21 cellular contexts compared by ENCODE assay signal in genomic region chr7:39958038-39958437, GRCh38. TPM values are rescaled to one million over a fixed set of nuclear protein-coding genes. Genes with fewer than 3 reads are reported as not detected.
A peak's percentile ranks its signal among the peaks of the same experiment; 100 is the strongest.
DNase-seq lines count a peak whose midpoint lies in the region; ATAC-seq and TF ChIP-seq lines count a peak whose summit lies in the region.
"Had no signal": no experiment of that assay in that cellular context is flagged by ENCODE, and none has a peak within 500 bp of the region (broad histone marks: within the 10 kb centered on the region; RNA-seq: fewer than 3 reads in every experiment).

No MANE protein-coding gene starts in this region.

- intact Hi-C loops in natural killer cell (cut with micrococcal nuclease) = no loop called here

- H3K27ac ChIP-seq in SU-DHL-6 (ENCODE audit: low read depth, low read length) = no peak overlapping the region
- H3K27ac ChIP-seq: C4-2B, left lung, right lobe of liver had no signal

- DNase-seq in natural killer cell (no peak), chondrocyte (ENCODE audit: low spot score) (no peak)
- DNase-seq in natural killer cell treated with Interleukin-12 subunit alpha and Interleukin-12 subunit beta and Interleukin-15 and Interleukin-18, amount 100 ng/mL, for 72 hours (ENCODE audit: low spot score) = no peak
- DNase-seq: activated CD4-positive, alpha-beta T cell treated with anti-CD3 and anti-CD28 coated beads, Interleukin-2, amount 50 U/mL, for 4 hours; activated naive CD4-positive, alpha-beta T cell treated with anti-CD3 and anti-CD28 coated beads for 36 hours; DMS79; left lung; MG63; NCI-H2029; NCI-H510A; OCI-M1; right lobe of liver; SHP77; stimulated activated naive CD4-positive, alpha-beta T cell treated with Interleukin-2 at 50 U/mL for 16 hours had no signal

- peak overlapping the region; percentile 30 for H3K4me3 ChIP-seq in SU-DHL-6 (ENCODE audit: insufficient read depth, low read length, poor library complexity, severe bottlenecking)
- H3K4me3 ChIP-seq: left lung, MG63, right lobe of liver had no signal

- TF ChIP-seq CTCF in natural killer cell (IDR thresholded peaks at IDR 0.05) = no peak
- no peak for TF ChIP-seq CTCF in SU-DHL-6 (IDR thresholded peaks at IDR 0.05; ENCODE audit: insufficient read depth, low read length, poor library complexity, severe bottlenecking)
- TF ChIP-seq CTCF in chondrocyte (IDR thresholded peaks at IDR 0.05) = no peak

- H3K36me3 Mint-ChIP-seq in natural killer cell = no peaks in the 10 kb centered on the region
- H3K36me3 Mint-ChIP-seq in natural killer cell treated with Interleukin-12 subunit alpha and Interleukin-12 subunit beta and Interleukin-15 and Interleukin-18, amount 100 ng/mL, for 72 hours = no peaks in the 10 kb centered on the region
- H3K36me3 Mint-ChIP-seq in stimulated activated memory B cell treated with anti-CD40 and anti-IgM and Interleukin-4, amounts not matched to agents 10 μg/mL and 1 μg/mL and 100 μg/mL, for 72 hours = peaks cover 27% of the 10 kb centered on the region
- H3K36me3 Mint-ChIP-seq in chondrocyte (ENCODE audit: low read depth) = peaks cover 6% of the 10 kb centered on the region

- peak overlapping the region; percentile 92 for H3K4me2 ChIP-seq in SU-DHL-6 (ENCODE audit: low read depth, low read length, poor library complexity, severe bottlenecking)

- H2AFZ ChIP-seq in SU-DHL-6 (ENCODE audit: low read depth, low read length, severe bottlenecking) = no peak overlapping the region

- H3K27me3 Mint-ChIP-seq in natural killer cell (ENCODE audit: low read depth in 2 of 2) (no peaks in the 10 kb centered on the region), chondrocyte (ENCODE audit: low read depth) (no peaks in the 10 kb centered on the region)
- H3K27me3 Mint-ChIP-seq in natural killer cell treated with Interleukin-12 subunit alpha and Interleukin-12 subunit beta and Interleukin-15 and Interleukin-18, amount 100 ng/mL, for 72 hours = no peaks in the 10 kb centered on the region
- H3K27me3 Mint-ChIP-seq in stimulated activated memory B cell treated with anti-CD40 and anti-IgM and Interleukin-4, amounts not matched to agents 10 μg/mL and 1 μg/mL and 100 μg/mL, for 72 hours = no peaks in the 10 kb centered on the region
- H3K27me3 Mint-ChIP-seq: dendritic cell treated with granulocyte-macrophage colony-stimulating factor and Interleukin-4, amounts not matched to agents 40 ng/mL and 50 ng/mL, for 4 days had no signal

- H3K9ac ChIP-seq in SU-DHL-6 (ENCODE audit: low read length) = no peak overlapping the region

- peaks cover 91% of the 10 kb centered on the region for H3K79me2 ChIP-seq in SU-DHL-6 (ENCODE audit: insufficient read depth, low read length)

- no peaks in the 10 kb centered on the region for H3K27me3 ChIP-seq in SU-DHL-6 (ENCODE audit: low read length)
- H3K27me3 ChIP-seq: left lung, MG63, right lobe of liver had no signal

- peaks cover 73 to 84% of the 10 kb centered on the region in 2 donors for H3K4me1 Mint-ChIP-seq in natural killer cell
- peaks cover 45 to 59% of the 10 kb centered on the region in 2 donors for H3K4me1 Mint-ChIP-seq in natural killer cell treated with Interleukin-12 subunit alpha and Interleukin-12 subunit beta and Interleukin-15 and Interleukin-18, amount 100 ng/mL, for 72 hours (ENCODE audit: low read depth in 2 of 2)
- peaks cover 66% of the 10 kb centered on the region for H3K4me1 Mint-ChIP-seq in stimulated activated memory B cell treated with anti-CD40 and anti-IgM and Interleukin-4, amounts not matched to agents 10 μg/mL and 1 μg/mL and 100 μg/mL, for 72 hours
- peaks cover 65% of the 10 kb centered on the region for H3K4me1 Mint-ChIP-seq in chondrocyte (ENCODE audit: low read depth)

- H3K9me3 ChIP-seq in SU-DHL-6 (ENCODE audit: insufficient read depth, low read length) = no peaks in the 10 kb centered on the region
- H3K9me3 ChIP-seq: left lung, right lobe of liver had no signal

- peaks cover 6% of the 10 kb centered on the region for H3F3A ChIP-seq in SU-DHL-6 (ENCODE audit: insufficient read depth)

- H3K27ac Mint-ChIP-seq in natural killer cell = no peak overlapping the region
- peak overlapping the region in 1 of 2 donors; percentile 31 for H3K27ac Mint-ChIP-seq in natural killer cell treated with Interleukin-12 subunit alpha and Interleukin-12 subunit beta and Interleukin-15 and Interleukin-18, amount 100 ng/mL, for 72 hours
- no peak overlapping the region for H3K27ac Mint-ChIP-seq in stimulated activated memory B cell treated with anti-CD40 and anti-IgM and Interleukin-4, amounts not matched to agents 10 μg/mL and 1 μg/mL and 100 μg/mL, for 72 hours
- H3K27ac Mint-ChIP-seq in chondrocyte (ENCODE audit: unreplicated experiment) = no peak overlapping the region
- H3K27ac Mint-ChIP-seq: activated naive CD4-positive, alpha-beta T cell treated with anti-CD3 and anti-CD28 coated beads for 36 hours; dendritic cell treated with granulocyte-macrophage colony-stimulating factor and Interleukin-4, amounts not matched to agents 40 ng/mL and 50 ng/mL, for 4 days had no signal

- no peaks in the 10 kb centered on the region for H3K9me2 ChIP-seq in SU-DHL-6 (replicated peaks; ENCODE audit: insufficient read depth, low read length)

- peak overlapping the region; percentile 9 for H3K4me3 Mint-ChIP-seq in natural killer cell
- H3K4me3 Mint-ChIP-seq in natural killer cell treated with Interleukin-12 subunit alpha and Interleukin-12 subunit beta and Interleukin-15 and Interleukin-18, amount 100 ng/mL, for 72 hours = no peak overlapping the region
- peak overlapping the region; percentile 23 for H3K4me3 Mint-ChIP-seq in stimulated activated memory B cell treated with anti-CD40 and anti-IgM and Interleukin-4, amounts not matched to agents 10 μg/mL and 1 μg/mL and 100 μg/mL, for 72 hours
- no peak overlapping the region for H3K4me3 Mint-ChIP-seq in chondrocyte (ENCODE audit: unreplicated experiment)
- H3K4me3 Mint-ChIP-seq: activated naive CD4-positive, alpha-beta T cell treated with anti-CD3 and anti-CD28 coated beads for 36 hours; dendritic cell treated with granulocyte-macrophage colony-stimulating factor and Interleukin-4, amounts not matched to agents 40 ng/mL and 50 ng/mL, for 4 days had no signal

- H3K9me3 Mint-ChIP-seq in natural killer cell (no peaks in the 10 kb centered on the region), chondrocyte (ENCODE audit: low read depth) (peaks cover 6% of the 10 kb centered on the region)
- no peaks in the 10 kb centered on the region for H3K9me3 Mint-ChIP-seq in natural killer cell treated with Interleukin-12 subunit alpha and Interleukin-12 subunit beta and Interleukin-15 and Interleukin-18, amount 100 ng/mL, for 72 hours
- H3K9me3 Mint-ChIP-seq in stimulated activated memory B cell treated with anti-CD40 and anti-IgM and Interleukin-4, amounts not matched to agents 10 μg/mL and 1 μg/mL and 100 μg/mL, for 72 hours = no peaks in the 10 kb centered on the region
- H3K9me3 Mint-ChIP-seq: dendritic cell treated with granulocyte-macrophage colony-stimulating factor and Interleukin-4, amounts not matched to agents 40 ng/mL and 50 ng/mL, for 4 days had no signal

- ATAC-seq in natural killer cell (no peak), GM21786 (IDR thresholded peaks at IDR 0.05; ENCODE audit: unreplicated experiment) (peak; percentile 69), GM18873 (IDR thresholded peaks at IDR 0.05; ENCODE audit: low FRiP score, unreplicated experiment) (no peak), GM21367 (IDR thresholded peaks at IDR 0.05; ENCODE audit: unreplicated experiment) (no peak)
- ATAC-seq in natural killer cell treated with Interleukin-12 subunit alpha and Interleukin-12 subunit beta and Interleukin-15 and Interleukin-18, amount 100 ng/mL, for 72 hours = no peak
- no peak for ATAC-seq in stimulated activated memory B cell treated with anti-CD40 and anti-IgM and Interleukin-4, amounts not matched to agents 10 μg/mL and 1 μg/mL and 100 μg/mL, for 72 hours
- ATAC-seq: left lung, right lobe of liver had no signal

- peaks cover 32% of the 10 kb centered on the region for H3K36me3 ChIP-seq in SU-DHL-6 (ENCODE audit: low read length)
- H3K36me3 ChIP-seq: right lobe of liver had no signal

- peaks cover 51% of the 10 kb centered on the region for H4K20me1 ChIP-seq in SU-DHL-6 (ENCODE audit: low read depth, low read length)

RNA-seq across cellular contexts. Expression of gene CDK13, which starts 8.0 kb away (rescaled TPM):
- 100 to 1,000 TPM; 149 to 179 (median 163) TPM for total RNA-seq in natural killer cell
- total RNA-seq in natural killer cell treated with Interleukin-12 subunit alpha and Interleukin-12 subunit beta and Interleukin-15 and Interleukin-18, amount 100 ng/mL, for 72 hours = 10 to 100 TPM; 53.4 to 68.9 TPM
- total RNA-seq in chondrocyte = 55.8 to 66.6 TPM (median 58.8 TPM) in 3 replicates

Comparison
In these comparisons a context has a peak if more than half of its experiments do, and no peak if none do; other contexts are left out.
1. H3K4me3 Mint-ChIP-seq: peak in natural killer cell (single experiment) and stimulated activated memory B cell treated with anti-CD40 and anti-IgM and Interleukin-4, amounts not matched to agents 10 μg/mL and 1 μg/mL and 100 μg/mL, for 72 hours (single experiment); none in natural killer cell treated with Interleukin-12 subunit alpha and Interleukin-12 subunit beta and Interleukin-15 and Interleukin-18, amount 100 ng/mL, for 72 hours (single experiment) and chondrocyte (single experiment).